ENCODE assay signal across 11 cellular contexts in the genomic region with DNA sequence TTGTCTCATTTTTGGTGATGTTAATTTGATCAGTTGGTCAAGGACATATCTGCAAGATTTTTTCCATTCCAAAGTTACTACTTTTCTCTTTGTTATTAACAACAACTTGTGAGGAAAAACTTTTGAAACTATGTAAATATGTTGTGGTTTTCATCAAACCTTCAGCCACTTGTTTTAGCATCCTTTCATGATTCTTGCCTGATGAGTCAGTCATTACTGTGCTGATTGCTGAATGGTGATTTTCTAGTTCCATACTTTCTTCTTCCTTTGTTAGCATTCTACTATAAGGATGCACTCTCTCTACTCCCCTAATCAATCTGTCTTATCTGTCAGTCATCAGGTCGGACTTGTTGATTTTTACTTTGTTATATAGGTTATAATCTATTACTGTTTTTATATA. TPM values are rescaled to one million over a fixed set of nuclear protein-coding genes. Genes with fewer than 3 reads are reported as not detected.
A peak's percentile ranks its signal among the peaks of the same experiment; 100 is the strongest.
DNase-seq lines count a peak whose midpoint lies in the region; ATAC-seq, FAIRE-seq and TF ChIP-seq lines count a peak whose summit lies in the region.
"Had no signal": no experiment of that assay in that cellular context is flagged by ENCODE, and none has a peak within 500 bp of the region (broad histone marks: within the 10 kb centered on the region; RNA-seq: fewer than 3 reads in every experiment).

No MANE protein-coding gene starts in this region.

- H2BK5ac ChIP-seq in trophoblast cell (ENCODE audit: low read depth, low read length, poor library complexity), result no peak overlapping the region

- no peaks in the 10 kb centered on the region for H3K79me2 ChIP-seq in KMS-11 (ENCODE audit: insufficient read depth, low read depth)
- H3K79me2 ChIP-seq in trophoblast cell (ENCODE audit: control insufficient read depth, insufficient read depth, low read length, poor library complexity), result no peaks in the 10 kb centered on the region
- no peaks in the 10 kb centered on the region for H3K79me2 ChIP-seq in neural progenitor cell (ENCODE audit: low read depth)

- H2BK12ac ChIP-seq in trophoblast cell (ENCODE audit: low read length), result no peak overlapping the region

- no peak overlapping the region for H3K4ac ChIP-seq in trophoblast cell (ENCODE audit: low read depth, low read length)

- H3K23ac ChIP-seq in trophoblast cell (ENCODE audit: low read length), result no peak overlapping the region

- peaks cover 49% of the 10 kb centered on the region for H3K36me3 Mint-ChIP-seq in neural progenitor cell

- no peak overlapping the region for H4K8ac ChIP-seq in trophoblast cell (ENCODE audit: low read depth, low read length)

- peaks cover 3% of the 10 kb centered on the region for H3K27me3 Mint-ChIP-seq in neural progenitor cell (ENCODE audit: insufficient read depth, low read depth)

- no peaks in the 10 kb centered on the region for H3K27me3 ChIP-seq in KMS-11 (ENCODE audit: insufficient read depth, low read depth)
- H3K27me3 ChIP-seq in bronchial epithelial cell (ENCODE audit: control insufficient read depth, insufficient read depth, low read length), result no peaks in the 10 kb centered on the region
- H3K27me3 ChIP-seq in trophoblast cell (ENCODE audit: insufficient read depth, low read length), result no peaks in the 10 kb centered on the region
- no peaks in the 10 kb centered on the region for H3K27me3 ChIP-seq in neural progenitor cell
- H3K27me3 ChIP-seq: SJCRH30 had no signal

- DNase-seq in bronchial epithelial cell (ENCODE audit: low read depth) (peak; percentile 76), trophoblast cell (peak; percentile 6 to 43), neural progenitor cell (ENCODE audit: low spot score) (no peak), SIG-M5 (lab: John Stamatoyannopoulos, UW) (no peak)
- DNase-seq: cortex of kidney, NCI-H187, psoas muscle had no signal

- no CpG with 5 or more reads among the region's 1 CpG for WGBS in trophoblast cell (ENCODE audit: extremely low coverage, insufficient coverage, insufficient read length)

- no peak overlapping the region for H3K4me3 Mint-ChIP-seq in neural progenitor cell

- H3K9me3 ChIP-seq in trophoblast cell (ENCODE audit: insufficient read depth, low read depth, low read length) (no peaks in the 10 kb centered on the region), neural progenitor cell (ENCODE audit: low read depth) (no peaks in the 10 kb centered on the region)
- H3K9me3 ChIP-seq: psoas muscle, SJCRH30 had no signal

- TF ChIP-seq CTCF in KMS-11 (conservative IDR thresholded peaks at IDR 0.05; ENCODE audit: low read depth, low read length) (no peak), bronchial epithelial cell (IDR thresholded peaks at IDR 0.05; ENCODE audit: insufficient read depth, low read length, severe bottlenecking) (no peak), neural progenitor cell (IDR thresholded peaks at IDR 0.05) (no peak)

- no peak overlapping the region for H4K12ac ChIP-seq in trophoblast cell (ENCODE audit: low read depth, low read length)

- no peak overlapping the region for H3K27ac Mint-ChIP-seq in neural progenitor cell

- ATAC-seq in GM18867 (IDR thresholded peaks at IDR 0.05; ENCODE audit: unreplicated experiment) (peak; percentile 63), HG03039 (IDR thresholded peaks at IDR 0.05; ENCODE audit: unreplicated experiment) (no peak)
- ATAC-seq: psoas muscle had no signal

- H2AFZ ChIP-seq in KMS-11 (ENCODE audit: low read depth), result no peak overlapping the region
- H2AFZ ChIP-seq in trophoblast cell (ENCODE audit: insufficient read depth, low read length, poor library complexity), result no peak overlapping the region
- no peak overlapping the region for H2AFZ ChIP-seq in neural progenitor cell (replicated peaks)

- H3K4me3 ChIP-seq in KMS-11 (IDR thresholded peaks at IDR 0.05; ENCODE audit: insufficient read depth, low read depth, low read length) (no peak overlapping the region), bronchial epithelial cell (ENCODE audit: low read depth, low read length) (no peak overlapping the region), trophoblast cell (ENCODE audit: low read depth, low read length) (no peak overlapping the region), neural progenitor cell (no peak overlapping the region)
- H3K4me3 ChIP-seq: psoas muscle, SJCRH30 had no signal

- no peak overlapping the region for H3K14ac ChIP-seq in trophoblast cell (ENCODE audit: low read length)

- peaks cover 6% of the 10 kb centered on the region for H3K4me1 Mint-ChIP-seq in neural progenitor cell

- H3F3A ChIP-seq in neural progenitor cell (ENCODE audit: low read depth), result no peaks in the 10 kb centered on the region

- H3K27ac ChIP-seq in KMS-11, result no peak overlapping the region
- no peak overlapping the region for H3K27ac ChIP-seq in trophoblast cell (ENCODE audit: low read depth, low read length)
- H3K27ac ChIP-seq in neural progenitor cell, result no peak overlapping the region
- H3K27ac ChIP-seq: psoas muscle, SJCRH30 had no signal

- H2BK120ac ChIP-seq in trophoblast cell (ENCODE audit: insufficient read depth, low read length, poor library complexity), result no peak overlapping the region

- no peak for FAIRE-seq in bronchial epithelial cell (lab: Jason Lieb, UNC)

- H3K9ac ChIP-seq in KMS-11 (no peak overlapping the region), trophoblast cell (ENCODE audit: low read length) (no peak overlapping the region), neural progenitor cell (no peak overlapping the region)

- H3K18ac ChIP-seq in trophoblast cell (ENCODE audit: low read length), result no peak overlapping the region

- H3K36me3 ChIP-seq in KMS-11 (ENCODE audit: insufficient read depth) (0 out of 2 replicates have a peak, but pooled peaks cover 2% of the 10 kb centered on the region), bronchial epithelial cell (ENCODE audit: control insufficient read depth, insufficient read depth, low read length) (peaks cover 11% of the 10 kb centered on the region), trophoblast cell (ENCODE audit: control insufficient read depth in 1 of 2, insufficient read depth in 2 of 2, low read length in 2 of 2) (peaks cover 16 to 23% of the 10 kb centered on the region in 2 experiments), neural progenitor cell (no peaks in the 10 kb centered on the region)

- peaks cover 19% of the 10 kb centered on the region for H3K4me1 ChIP-seq in KMS-11 (ENCODE audit: low read depth, poor library complexity, severe bottlenecking)
- no peaks in the 10 kb centered on the region for H3K4me1 ChIP-seq in trophoblast cell (ENCODE audit: control insufficient read depth in 1 of 2, insufficient read depth in 2 of 2, low read length in 2 of 2)
- no peaks in the 10 kb centered on the region for H3K4me1 ChIP-seq in neural progenitor cell
- H3K4me1 ChIP-seq: psoas muscle had no signal

- no peak overlapping the region for H2AK5ac ChIP-seq in trophoblast cell (ENCODE audit: low read length)

- no peaks in the 10 kb centered on the region for H3K79me1 ChIP-seq in trophoblast cell (ENCODE audit: low read length)

- H4K91ac ChIP-seq in trophoblast cell (ENCODE audit: low read depth, low read length), result no peak overlapping the region

- H3K4me2 ChIP-seq in KMS-11, result peak overlapping the region; percentile 7
- no peak overlapping the region for H3K4me2 ChIP-seq in trophoblast cell (ENCODE audit: low read length)
- H3K4me2 ChIP-seq in neural progenitor cell, result no peak overlapping the region

- H4K20me1 ChIP-seq in KMS-11 (ENCODE audit: insufficient read depth) (no peaks in the 10 kb centered on the region), neural progenitor cell (ENCODE audit: low read depth) (no peaks in the 10 kb centered on the region)

- peaks cover 13% of the 10 kb centered on the region for H3K9me3 Mint-ChIP-seq in neural progenitor cell

RNA-seq across cellular contexts. Expression of a gene that starts 10.9 kb away (rescaled TPM):
- total RNA-seq in bronchial epithelial cell, result 31.4 and 37.1 TPM in 2 replicates
- 21.6 and 21.7 TPM in 2 replicates for polyA plus RNA-seq in trophoblast cell (2013)
- 16.0 and 34.4 TPM in 2 replicates for total RNA-seq in neural progenitor cell (ENCODE audit: low replicate concordance)

Comparison
In these comparisons a context has a peak if more than half of its experiments do, and no peak if none do; other contexts are left out.
1. DNase-seq: peak in bronchial epithelial cell (single experiment) and trophoblast cell (2 of 2); none in neural progenitor cell (single experiment) and SIG-M5 (single experiment).